ENCODE assay signal across 17 cellular contexts in genomic region chr11:78460468-78460867, GRCh38. TPM values are rescaled to one million over a fixed set of nuclear protein-coding genes. Genes with fewer than 3 reads are reported as not detected.
A peak's percentile ranks its signal among the peaks of the same experiment; 100 is the strongest.
DNase-seq lines count a peak whose midpoint lies in the region; ATAC-seq lines count a peak whose summit lies in the region.
"Had no signal": no experiment of that assay in that cellular context is flagged by ENCODE, and none has a peak within 500 bp of the region (broad histone marks: within the 10 kb centered on the region; RNA-seq: fewer than 3 reads in every experiment).

No MANE protein-coding gene starts in this region.

- no peaks in the 10 kb centered on the region for H3K27me3 Mint-ChIP-seq in activated naive CD4-positive, alpha-beta T cell treated with anti-CD3 and anti-CD28 coated beads, Interleukin-2, amount 50 U/mL, for 24 hours
- H3K27me3 Mint-ChIP-seq in activated naive CD4-positive, alpha-beta T cell treated with anti-CD3 and anti-CD28 coated beads for 36 hours (ENCODE audit: low read depth), result no peaks in the 10 kb centered on the region
- H3K27me3 Mint-ChIP-seq in stimulated activated naive B cell treated with anti-CD40 and anti-IgM and Interleukin-4, amounts not matched to agents 10 μg/mL and 1 μg/mL and 100 μg/mL, for 72 hours, result no peaks in the 10 kb centered on the region
- H3K27me3 Mint-ChIP-seq: CD8-positive, alpha-beta memory T cell had no signal

- no peak for DNase-seq in activated naive CD4-positive, alpha-beta T cell treated with anti-CD3 and anti-CD28 coated beads for 36 hours
- peak; percentile 10 for DNase-seq in NCI-H226
- peak; percentile 35 for DNase-seq in dermis blood vessel endothelial cell
- DNase-seq in stimulated activated naive B cell treated with anti-CD40 and anti-IgM and Interleukin-4, amounts not matched to agents 10 μg/mL and 1 μg/mL and 100 μg/mL, for 72 hours, result no peak
- no peak for DNase-seq in NCI-H748 treated with DMSO at 0.1 percent for 48 hours (lab: John Stamatoyannopoulos, UW)
- no peak for DNase-seq in NK-92 treated with Interleukin-12 subunit alpha and Interleukin-12 subunit beta, amount 100 ng/mL, for 24 hours (lab: John Stamatoyannopoulos, UW)
- DNase-seq: activated CD4-positive, alpha-beta T cell treated with anti-CD3 and anti-CD28 coated beads for 4 hours; activated T-cell treated with anti-CD3 and anti-CD28 coated beads, Interleukin-2, amount 50 U/mL, for 72 hours; amygdala; CD8-positive, alpha-beta memory T cell; immature natural killer cell; NCI-H1694 treated with DMSO at 0.1 percent for 48 hours; NCI-H69; nucleus accumbens had no signal

- CTCF ChIA-PET in activated naive CD4-positive, alpha-beta T cell treated with anti-CD3 and anti-CD28 coated beads for 36 hours (lab: Charles Lee), result no interaction called here

- H3K36me3 Mint-ChIP-seq in activated naive CD4-positive, alpha-beta T cell treated with anti-CD3 and anti-CD28 coated beads, Interleukin-2, amount 50 U/mL, for 24 hours, result peaks cover 28% of the 10 kb centered on the region
- peaks cover 31% of the 10 kb centered on the region for H3K36me3 Mint-ChIP-seq in activated naive CD4-positive, alpha-beta T cell treated with anti-CD3 and anti-CD28 coated beads for 36 hours (ENCODE audit: low read depth)
- H3K36me3 Mint-ChIP-seq in stimulated activated naive B cell treated with anti-CD40 and anti-IgM and Interleukin-4, amounts not matched to agents 10 μg/mL and 1 μg/mL and 100 μg/mL, for 72 hours, result peaks cover 51 to 69% of the 10 kb centered on the region in 2 donors

- no peak overlapping the region for H3K4me3 Mint-ChIP-seq in activated naive CD4-positive, alpha-beta T cell treated with anti-CD3 and anti-CD28 coated beads, Interleukin-2, amount 50 U/mL, for 24 hours
- H3K4me3 Mint-ChIP-seq in activated naive CD4-positive, alpha-beta T cell treated with anti-CD3 and anti-CD28 coated beads for 36 hours, result no peak overlapping the region
- no peak overlapping the region for H3K4me3 Mint-ChIP-seq in stimulated activated naive B cell treated with anti-CD40 and anti-IgM and Interleukin-4, amounts not matched to agents 10 μg/mL and 1 μg/mL and 100 μg/mL, for 72 hours
- H3K4me3 Mint-ChIP-seq: activated T-cell treated with anti-CD3 and anti-CD28 coated beads, Interleukin-2, amount 50 U/mL, for 72 hours; CD8-positive, alpha-beta memory T cell; immature natural killer cell had no signal

- H3K9me3 Mint-ChIP-seq in activated naive CD4-positive, alpha-beta T cell treated with anti-CD3 and anti-CD28 coated beads, Interleukin-2, amount 50 U/mL, for 24 hours, result no peaks in the 10 kb centered on the region
- H3K9me3 Mint-ChIP-seq in activated naive CD4-positive, alpha-beta T cell treated with anti-CD3 and anti-CD28 coated beads for 36 hours, result no peaks in the 10 kb centered on the region
- H3K9me3 Mint-ChIP-seq in stimulated activated naive B cell treated with anti-CD40 and anti-IgM and Interleukin-4, amounts not matched to agents 10 μg/mL and 1 μg/mL and 100 μg/mL, for 72 hours, result peaks cover 5 to 7% of the 10 kb centered on the region in 2 donors
- H3K9me3 Mint-ChIP-seq: activated T-cell treated with anti-CD3 and anti-CD28 coated beads, Interleukin-2, amount 50 U/mL, for 72 hours; CD8-positive, alpha-beta memory T cell; immature natural killer cell had no signal

- intact Hi-C loops in activated naive CD4-positive, alpha-beta T cell treated with anti-CD3 and anti-CD28 coated beads for 36 hours (cut with micrococcal nuclease), result no loop called here

- ATAC-seq in stimulated activated naive B cell treated with anti-CD40 and anti-IgM and Interleukin-4, amounts not matched to agents 10 μg/mL and 1 μg/mL and 100 μg/mL, for 72 hours (replicated peaks), result peak; percentile 73 to 77
- ATAC-seq in GM18861 (IDR thresholded peaks at IDR 0.05; ENCODE audit: unreplicated experiment), result no peak
- ATAC-seq: activated T-cell treated with anti-CD3 and anti-CD28 coated beads, Interleukin-2, amount 50 U/mL, for 72 hours; gastroesophageal sphincter had no signal

- H3K27ac Mint-ChIP-seq in activated naive CD4-positive, alpha-beta T cell treated with anti-CD3 and anti-CD28 coated beads, Interleukin-2, amount 50 U/mL, for 24 hours, result peak overlapping the region; percentile 3
- H3K27ac Mint-ChIP-seq in activated naive CD4-positive, alpha-beta T cell treated with anti-CD3 and anti-CD28 coated beads for 36 hours, result no peak overlapping the region
- no peak overlapping the region for H3K27ac Mint-ChIP-seq in stimulated activated naive B cell treated with anti-CD40 and anti-IgM and Interleukin-4, amounts not matched to agents 10 μg/mL and 1 μg/mL and 100 μg/mL, for 72 hours

- H3K4me1 Mint-ChIP-seq in activated naive CD4-positive, alpha-beta T cell treated with anti-CD3 and anti-CD28 coated beads, Interleukin-2, amount 50 U/mL, for 24 hours, result peaks cover 9% of the 10 kb centered on the region
- H3K4me1 Mint-ChIP-seq in activated naive CD4-positive, alpha-beta T cell treated with anti-CD3 and anti-CD28 coated beads for 36 hours (ENCODE audit: low read depth), result peaks cover 11% of the 10 kb centered on the region
- peaks cover 22 to 38% of the 10 kb centered on the region in 2 donors for H3K4me1 Mint-ChIP-seq in stimulated activated naive B cell treated with anti-CD40 and anti-IgM and Interleukin-4, amounts not matched to agents 10 μg/mL and 1 μg/mL and 100 μg/mL, for 72 hours

RNA-seq across cellular contexts. Expression of gene GAB2, which starts 42.8 kb away (rescaled TPM):
- total RNA-seq in activated naive CD4-positive, alpha-beta T cell treated with anti-CD3 and anti-CD28 coated beads for 36 hours, result 1 to 10 TPM; 1.6 to 2.7 TPM
- total RNA-seq in dermis blood vessel endothelial cell, result 19.4 and 23.5 TPM in 2 replicates

Comparison
In these comparisons a context has a peak if more than half of its experiments do, and no peak if none do; other contexts are left out.
1. DNase-seq: peak in NCI-H226 (single experiment) and dermis blood vessel endothelial cell (single experiment); none in activated naive CD4-positive, alpha-beta T cell treated with anti-CD3 and anti-CD28 coated beads for 36 hours (single experiment), stimulated activated naive B cell treated with anti-CD40 and anti-IgM and Interleukin-4, amounts not matched to agents 10 μg/mL and 1 μg/mL and 100 μg/mL, for 72 hours (single experiment), NCI-H748 treated with DMSO at 0.1 percent for 48 hours (single experiment) and NK-92 treated with Interleukin-12 subunit alpha and Interleukin-12 subunit beta, amount 100 ng/mL, for 24 hours (single experiment).